Comparison of ENCODE assay signal across 1 cellular context in genomic region chr10:32314588-32314987, GRCh38.
TF ChIP-seq lines count a peak whose summit lies in the region.

No MANE protein-coding gene starts in this region.

TF ChIP-seq in GM23338, 12 proteins besides CTCF, POLR2A, EP300 and RAD21 (continued from another document):
- TF ChIP-seq ZNF462 (CRISPR knock-in tag; IDR thresholded peaks at IDR 0.05) (no peak), EZH2phosphoT487 (IDR thresholded peaks at IDR 0.05; ENCODE audit: unreplicated experiment) (no peak), ZNF331 (CRISPR knock-in tag; IDR thresholded peaks at IDR 0.05; ENCODE audit: low read depth) (no peak), ZNF114 (CRISPR knock-in tag; IDR thresholded peaks at IDR 0.05) (no peak), NANOG (IDR thresholded peaks at IDR 0.05; ENCODE audit: borderline replicate concordance) (no peak), POLR2AphosphoS5 (IDR thresholded peaks at IDR 0.05; ENCODE audit: low read depth) (no peak), JUNB (IDR thresholded peaks at IDR 0.05; ENCODE audit: unreplicated experiment) (no peak), CREB1 (CRISPR knock-in tag; IDR thresholded peaks at IDR 0.05; ENCODE audit: low read depth) (no peak), EZH2 (IDR thresholded peaks at IDR 0.05; ENCODE audit: low read depth, unreplicated experiment) (no peak)
- TF ChIP-seq, protein P1, sequence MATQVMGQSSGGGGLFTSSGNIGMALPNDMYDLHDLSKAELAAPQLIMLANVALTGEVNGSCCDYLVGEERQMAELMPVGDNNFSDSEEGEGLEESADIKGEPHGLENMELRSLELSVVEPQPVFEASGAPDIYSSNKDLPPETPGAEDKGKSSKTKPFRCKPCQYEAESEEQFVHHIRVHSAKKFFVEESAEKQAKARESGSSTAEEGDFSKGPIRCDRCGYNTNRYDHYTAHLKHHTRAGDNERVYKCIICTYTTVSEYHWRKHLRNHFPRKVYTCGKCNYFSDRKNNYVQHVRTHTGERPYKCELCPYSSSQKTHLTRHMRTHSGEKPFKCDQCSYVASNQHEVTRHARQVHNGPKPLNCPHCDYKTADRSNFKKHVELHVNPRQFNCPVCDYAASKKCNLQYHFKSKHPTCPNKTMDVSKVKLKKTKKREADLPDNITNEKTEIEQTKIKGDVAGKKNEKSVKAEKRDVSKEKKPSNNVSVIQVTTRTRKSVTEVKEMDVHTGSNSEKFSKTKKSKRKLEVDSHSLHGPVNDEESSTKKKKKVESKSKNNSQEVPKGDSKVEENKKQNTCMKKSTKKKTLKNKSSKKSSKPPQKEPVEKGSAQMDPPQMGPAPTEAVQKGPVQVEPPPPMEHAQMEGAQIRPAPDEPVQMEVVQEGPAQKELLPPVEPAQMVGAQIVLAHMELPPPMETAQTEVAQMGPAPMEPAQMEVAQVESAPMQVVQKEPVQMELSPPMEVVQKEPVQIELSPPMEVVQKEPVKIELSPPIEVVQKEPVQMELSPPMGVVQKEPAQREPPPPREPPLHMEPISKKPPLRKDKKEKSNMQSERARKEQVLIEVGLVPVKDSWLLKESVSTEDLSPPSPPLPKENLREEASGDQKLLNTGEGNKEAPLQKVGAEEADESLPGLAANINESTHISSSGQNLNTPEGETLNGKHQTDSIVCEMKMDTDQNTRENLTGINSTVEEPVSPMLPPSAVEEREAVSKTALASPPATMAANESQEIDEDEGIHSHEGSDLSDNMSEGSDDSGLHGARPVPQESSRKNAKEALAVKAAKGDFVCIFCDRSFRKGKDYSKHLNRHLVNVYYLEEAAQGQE (IDR thresholded peaks at IDR 0.05; ENCODE audit: unreplicated experiment): no peak
- TF ChIP-seq, protein P2, sequence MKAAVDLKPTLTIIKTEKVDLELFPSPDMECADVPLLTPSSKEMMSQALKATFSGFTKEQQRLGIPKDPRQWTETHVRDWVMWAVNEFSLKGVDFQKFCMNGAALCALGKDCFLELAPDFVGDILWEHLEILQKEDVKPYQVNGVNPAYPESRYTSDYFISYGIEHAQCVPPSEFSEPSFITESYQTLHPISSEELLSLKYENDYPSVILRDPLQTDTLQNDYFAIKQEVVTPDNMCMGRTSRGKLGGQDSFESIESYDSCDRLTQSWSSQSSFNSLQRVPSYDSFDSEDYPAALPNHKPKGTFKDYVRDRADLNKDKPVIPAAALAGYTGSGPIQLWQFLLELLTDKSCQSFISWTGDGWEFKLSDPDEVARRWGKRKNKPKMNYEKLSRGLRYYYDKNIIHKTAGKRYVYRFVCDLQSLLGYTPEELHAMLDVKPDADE (IDR thresholded peaks at IDR 0.05): no peak
